In the genomic region with DNA sequence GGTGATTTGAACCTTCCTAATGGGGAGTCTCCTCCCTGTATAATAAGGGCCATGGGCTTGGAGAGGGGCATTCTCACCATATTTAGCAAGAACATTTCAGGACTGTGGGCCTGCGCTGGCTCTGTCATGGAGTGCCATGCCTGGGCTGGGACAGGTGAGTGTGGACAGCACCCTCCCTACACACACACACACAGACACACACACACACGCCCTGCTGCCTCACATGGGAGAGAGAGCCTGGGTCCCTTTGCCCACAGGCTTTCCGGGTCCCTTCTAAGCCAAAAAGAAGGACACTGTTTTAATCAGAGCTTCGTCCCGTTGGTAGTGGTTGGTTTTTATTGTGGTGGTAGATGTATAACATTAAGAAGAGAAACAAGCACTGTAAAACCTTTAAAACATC, we compare ENCODE assay signal across 15 cellular contexts. TPM values are rescaled to one million over a fixed set of nuclear protein-coding genes. Genes with fewer than 3 reads are reported as not detected.
DNase-seq lines count a peak whose midpoint lies in the region; ATAC-seq and TF ChIP-seq lines count a peak whose summit lies in the region.
"Had no signal": no experiment of that assay in that cellular context is flagged by ENCODE, and none has a peak within 500 bp of the region (broad histone marks: within the 10 kb centered on the region; RNA-seq: fewer than 3 reads in every experiment).

No MANE protein-coding gene starts in this region.

- H3K4me3 ChIP-seq in KMS-11 (IDR thresholded peaks at IDR 0.05; ENCODE audit: insufficient read depth, low read depth, low read length): no peak overlapping the region
- H3K4me3 ChIP-seq in SK-N-MC: peak overlapping the region; percentile 2; the same call in 1 of the 2 replicates
- H3K4me3 ChIP-seq in skeletal muscle tissue (ENCODE audit: low read length in 3 of 3): no peak overlapping the region
- H3K4me3 ChIP-seq: BLaER1 treated with 17β-estradiol and CSF1 and Interleukin-3, amounts not matched to agents 10 nM and 100 nM had no signal

- no peaks in the 10 kb centered on the region for H3K36me3 Mint-ChIP-seq in dendritic cell treated with granulocyte-macrophage colony-stimulating factor and Interleukin-4, amounts not matched to agents 40 ng/mL and 50 ng/mL, for 4 days (ENCODE audit: low read depth)
- no peaks in the 10 kb centered on the region for H3K36me3 Mint-ChIP-seq in stimulated activated memory B cell treated with anti-CD40 and anti-IgM and Interleukin-4, amounts not matched to agents 10 μg/mL and 1 μg/mL and 100 μg/mL, for 72 hours
- H3K36me3 Mint-ChIP-seq in natural killer cell treated with Interleukin-12 subunit alpha and Interleukin-12 subunit beta and Interleukin-15 and Interleukin-18, amount 100 ng/mL, for 72 hours: no peaks in the 10 kb centered on the region
- H3K36me3 Mint-ChIP-seq: CD4-positive, CD25-positive, alpha-beta regulatory T cell had no signal

- no peak for DNase-seq in SK-N-MC (ENCODE audit: low read depth, low spot score)
- no peak for DNase-seq in natural killer cell treated with Interleukin-12 subunit alpha and Interleukin-12 subunit beta and Interleukin-15 and Interleukin-18, amount 100 ng/mL, for 72 hours (ENCODE audit: low spot score)
- no peak for DNase-seq in stimulated activated CD4-positive, alpha-beta T cell treated with anti-CD3 and anti-CD28 coated beads, Interleukin-2, amount 100 ng/mL, for 48 hours
- DNase-seq: ACHN; CD4-positive, CD25-positive, alpha-beta regulatory T cell; DMS 273 treated with DMSO at 0.1 percent for 48 hours; EL; GOT3; H9 had no signal

- H3K4me2 ChIP-seq in KMS-11: peak overlapping the region; percentile 56

- H3K9me3 ChIP-seq in SK-N-MC (ENCODE audit: low read depth, low read length) (no peaks in the 10 kb centered on the region), skeletal muscle tissue (ENCODE audit: control insufficient read depth in 3 of 3, low read length in 3 of 3) (no peaks in the 10 kb centered on the region)
- H3K9me3 ChIP-seq: BLaER1 treated with 17β-estradiol and CSF1 and Interleukin-3, amounts not matched to agents 10 nM and 100 nM had no signal

- peaks cover 37% of the 10 kb centered on the region for H3K4me1 Mint-ChIP-seq in dendritic cell treated with granulocyte-macrophage colony-stimulating factor and Interleukin-4, amounts not matched to agents 40 ng/mL and 50 ng/mL, for 4 days (ENCODE audit: low read depth)
- no peaks in the 10 kb centered on the region for H3K4me1 Mint-ChIP-seq in stimulated activated memory B cell treated with anti-CD40 and anti-IgM and Interleukin-4, amounts not matched to agents 10 μg/mL and 1 μg/mL and 100 μg/mL, for 72 hours
- no peaks in the 10 kb centered on the region for H3K4me1 Mint-ChIP-seq in natural killer cell treated with Interleukin-12 subunit alpha and Interleukin-12 subunit beta and Interleukin-15 and Interleukin-18, amount 100 ng/mL, for 72 hours (ENCODE audit: low read depth in 2 of 2)
- H3K4me1 Mint-ChIP-seq: CD4-positive, CD25-positive, alpha-beta regulatory T cell had no signal

- H3K4me3 Mint-ChIP-seq in dendritic cell treated with granulocyte-macrophage colony-stimulating factor and Interleukin-4, amounts not matched to agents 40 ng/mL and 50 ng/mL, for 4 days: no peak overlapping the region
- no peak overlapping the region for H3K4me3 Mint-ChIP-seq in stimulated activated memory B cell treated with anti-CD40 and anti-IgM and Interleukin-4, amounts not matched to agents 10 μg/mL and 1 μg/mL and 100 μg/mL, for 72 hours
- H3K4me3 Mint-ChIP-seq in natural killer cell treated with Interleukin-12 subunit alpha and Interleukin-12 subunit beta and Interleukin-15 and Interleukin-18, amount 100 ng/mL, for 72 hours: no peak overlapping the region
- H3K4me3 Mint-ChIP-seq: CD4-positive, CD25-positive, alpha-beta regulatory T cell; H9 had no signal

- H3K27ac ChIP-seq in KMS-11 (peak overlapping the region; percentile 88), SK-N-MC (no peak overlapping the region), skeletal muscle tissue (ENCODE audit: low read depth, low read length) (peak overlapping the region; percentile 56)

- H3K36me3 ChIP-seq in KMS-11 (ENCODE audit: insufficient read depth): no peaks in the 10 kb centered on the region
- H3K36me3 ChIP-seq in SK-N-MC (ENCODE audit: insufficient read depth, low read length): no peaks in the 10 kb centered on the region
- peaks cover 0 to 5% (median 3%) of the 10 kb centered on the region in 3 donors for H3K36me3 ChIP-seq in skeletal muscle tissue (ENCODE audit: control insufficient read depth in 3 of 3, insufficient read depth in 3 of 3, low read length in 3 of 3)

- no peaks in the 10 kb centered on the region for H4K20me1 ChIP-seq in KMS-11 (ENCODE audit: insufficient read depth)
- H4K20me1 ChIP-seq: BLaER1 treated with 17β-estradiol and CSF1 and Interleukin-3, amounts not matched to agents 10 nM and 100 nM had no signal

- no peak for TF ChIP-seq CTCF in KMS-11 (conservative IDR thresholded peaks at IDR 0.05; ENCODE audit: low read depth, low read length)

- H3K9ac ChIP-seq in KMS-11: peak overlapping the region; percentile 61
- peak overlapping the region; percentile 43 for H3K9ac ChIP-seq in SK-N-MC (ENCODE audit: insufficient read length)
- H3K9ac ChIP-seq in skeletal muscle tissue (ENCODE audit: low read depth in 1 of 3, low read length in 3 of 3): no peak overlapping the region

- H3K4me1 ChIP-seq in KMS-11 (ENCODE audit: low read depth, poor library complexity, severe bottlenecking) (peaks cover 41% of the 10 kb centered on the region), skeletal muscle tissue (ENCODE audit: control insufficient read depth in 3 of 3, insufficient read depth in 3 of 3, low read length in 3 of 3) (no peaks in the 10 kb centered on the region)

- intact Hi-C loops in dendritic cell treated with granulocyte-macrophage colony-stimulating factor and Interleukin-4, amounts not matched to agents 40 ng/mL and 50 ng/mL, for 4 days (cut with micrococcal nuclease): no loop called here

- ATAC-seq in stimulated activated memory B cell treated with anti-CD40 and anti-IgM and Interleukin-4, amounts not matched to agents 10 μg/mL and 1 μg/mL and 100 μg/mL, for 72 hours: no peak
- ATAC-seq in HG02981 (IDR thresholded peaks at IDR 0.05; ENCODE audit: unreplicated experiment): no peak
- no peak for ATAC-seq in natural killer cell treated with Interleukin-12 subunit alpha and Interleukin-12 subunit beta and Interleukin-15 and Interleukin-18, amount 100 ng/mL, for 72 hours

- H3K27ac Mint-ChIP-seq in dendritic cell treated with granulocyte-macrophage colony-stimulating factor and Interleukin-4, amounts not matched to agents 40 ng/mL and 50 ng/mL, for 4 days: peak overlapping the region; percentile 86
- H3K27ac Mint-ChIP-seq in stimulated activated memory B cell treated with anti-CD40 and anti-IgM and Interleukin-4, amounts not matched to agents 10 μg/mL and 1 μg/mL and 100 μg/mL, for 72 hours: no peak overlapping the region
- H3K27ac Mint-ChIP-seq in natural killer cell treated with Interleukin-12 subunit alpha and Interleukin-12 subunit beta and Interleukin-15 and Interleukin-18, amount 100 ng/mL, for 72 hours: no peak overlapping the region
- H3K27ac Mint-ChIP-seq: CD4-positive, CD25-positive, alpha-beta regulatory T cell had no signal

- H3K27me3 ChIP-seq in KMS-11 (ENCODE audit: insufficient read depth, low read depth) (no peaks in the 10 kb centered on the region), skeletal muscle tissue (ENCODE audit: control insufficient read depth in 3 of 3, insufficient read depth in 3 of 3, low read length in 3 of 3) (peaks cover 0 to 4% (median 0%) of the 10 kb centered on the region in 3 donors)
- H3K27me3 ChIP-seq: BLaER1 treated with 17β-estradiol and CSF1 and Interleukin-3, amounts not matched to agents 10 nM and 100 nM had no signal

- peaks cover 3% of the 10 kb centered on the region for H3K27me3 Mint-ChIP-seq in dendritic cell treated with granulocyte-macrophage colony-stimulating factor and Interleukin-4, amounts not matched to agents 40 ng/mL and 50 ng/mL, for 4 days
- peaks cover 22% of the 10 kb centered on the region for H3K27me3 Mint-ChIP-seq in stimulated activated memory B cell treated with anti-CD40 and anti-IgM and Interleukin-4, amounts not matched to agents 10 μg/mL and 1 μg/mL and 100 μg/mL, for 72 hours
- peaks cover 4 to 25% of the 10 kb centered on the region in 2 donors for H3K27me3 Mint-ChIP-seq in natural killer cell treated with Interleukin-12 subunit alpha and Interleukin-12 subunit beta and Interleukin-15 and Interleukin-18, amount 100 ng/mL, for 72 hours

- no peaks in the 10 kb centered on the region for H3K9me3 Mint-ChIP-seq in dendritic cell treated with granulocyte-macrophage colony-stimulating factor and Interleukin-4, amounts not matched to agents 40 ng/mL and 50 ng/mL, for 4 days
- no peaks in the 10 kb centered on the region for H3K9me3 Mint-ChIP-seq in stimulated activated memory B cell treated with anti-CD40 and anti-IgM and Interleukin-4, amounts not matched to agents 10 μg/mL and 1 μg/mL and 100 μg/mL, for 72 hours
- no peaks in the 10 kb centered on the region for H3K9me3 Mint-ChIP-seq in natural killer cell treated with Interleukin-12 subunit alpha and Interleukin-12 subunit beta and Interleukin-15 and Interleukin-18, amount 100 ng/mL, for 72 hours
- H3K9me3 Mint-ChIP-seq: H9 had no signal

- no peaks in the 10 kb centered on the region for H3K79me2 ChIP-seq in KMS-11 (ENCODE audit: insufficient read depth, low read depth)

- H2AFZ ChIP-seq in KMS-11 (ENCODE audit: low read depth): peak overlapping the region; percentile 51

RNA-seq across cellular contexts. Expression of a gene that starts 31.4 kb away (rescaled TPM):
- 30.3 TPM for total RNA-seq in skeletal muscle tissue
- 10 to 100 TPM in 1 of 2 donors, 1 to 10 TPM in 1; 8.0 to 13.2 TPM for total RNA-seq in natural killer cell treated with Interleukin-12 subunit alpha and Interleukin-12 subunit beta and Interleukin-15 and Interleukin-18, amount 100 ng/mL, for 72 hours

Comparison
In these comparisons a context has a peak if more than half of its experiments do, and no peak if none do; other contexts are left out.
1. H3K9ac ChIP-seq: peak in KMS-11 (single experiment) and SK-N-MC (single experiment); none in skeletal muscle tissue (0 of 3).